10 cellular contexts compared by ENCODE assay signal in the genomic region with DNA sequence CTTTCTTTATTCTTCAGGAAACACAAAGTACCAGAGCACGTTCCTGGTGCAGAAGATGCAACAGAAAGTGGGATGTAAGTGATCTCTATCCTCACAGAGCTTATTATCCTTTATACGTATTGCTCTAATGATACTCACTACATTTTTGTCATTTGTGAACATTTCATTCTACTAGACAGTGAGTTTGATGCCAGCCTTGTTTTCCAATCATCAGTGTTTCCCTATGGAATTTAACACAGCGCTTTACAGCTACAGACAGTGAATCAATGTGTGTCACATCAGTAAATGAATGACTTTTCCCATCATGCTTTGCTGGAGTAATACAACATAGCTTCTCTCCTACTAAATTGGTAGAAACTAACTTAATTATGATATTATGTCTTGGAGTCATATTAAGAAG.
"Had no signal": no experiment of that assay in that cellular context is flagged by ENCODE, and none has a peak within 500 bp of the region (broad histone marks: within the 10 kb centered on the region; RNA-seq: fewer than 3 reads in every experiment).

No MANE protein-coding gene starts in this region.

- H3K36me3 ChIP-seq: WERI-Rb-1 had no signal

- H3K27ac ChIP-seq: VCaP, WERI-Rb-1 had no signal

- ATAC-seq: activated CD4-positive, alpha-beta T cell treated with anti-CD3 and anti-CD28 coated beads for 36 hours; activated CD4-positive, CD25-positive, alpha-beta regulatory T cell treated with anti-CD3 and anti-CD28 coated beads, Interleukin-2, amount 50 U/mL, for 24 hours; activated CD8-positive, alpha-beta memory T cell treated with anti-CD3 and anti-CD28 coated beads, Interleukin-2, amount 10 ng/mL, durations not matched to agents 7 days and 5 days; activated CD8-positive, alpha-beta T cell treated with anti-CD3 and anti-CD28 coated beads for 36 hours; activated CD8-positive, alpha-beta T cell treated with anti-CD3 and anti-CD28 coated beads, Interleukin-2, amount 10 ng/mL, durations not matched to agents 7 days and 5 days; T-cell; T-helper 17 cell; WTC11 had no signal
